ENCODE assay signal across 39 cellular contexts in genomic region chr15:73047882-73048281, GRCh38.
"Had no signal": no experiment of that assay in that cellular context is flagged by ENCODE, and none has a peak within 500 bp of the region (broad histone marks: within the 10 kb centered on the region; RNA-seq: fewer than 3 reads in every experiment).

No MANE protein-coding gene starts in this region.

- H3K4me3 ChIP-seq: adrenal gland, ascending aorta, body of pancreas, breast epithelium, cardiac muscle cell had no signal

- DNase-seq: activated effector memory CD4-positive, alpha-beta T cell treated with anti-CD3 and anti-CD28 coated beads, Interleukin-2, amount 50 U/mL, for 16 hours; activated effector memory CD4-positive, alpha-beta T cell treated with Interleukin-2 at 50 U/mL for 16 hours; activated gamma-delta T cell; activated gamma-delta T cell treated with Interleukin-2 at 50 U/mL for 16 hours; activated naive CD4-positive, alpha-beta T cell; activated naive CD4-positive, alpha-beta T cell treated with anti-CD3 and anti-CD28 coated beads for 36 hours; activated naive CD4-positive, alpha-beta T cell treated with anti-CD3 and anti-CD28 coated beads, Interleukin-2, amount 10 ng/mL, durations not matched to agents 7 days and 5 days; activated naive CD4-positive, alpha-beta T cell treated with anti-CD3 and anti-CD28 coated beads, Interleukin-2, amount 50 U/mL, for 16 hours; activated naive CD4-positive, alpha-beta T cell treated with Interleukin-2 at 50 U/mL for 16 hours; activated naive CD8-positive, alpha-beta T cell treated with anti-CD3 and anti-CD28 coated beads for 36 hours; activated naive CD8-positive, alpha-beta T cell treated with anti-CD3 and anti-CD28 coated beads, Interleukin-2, amount 10 ng/mL, durations not matched to agents 7 days and 5 days; activated naive CD8-positive, alpha-beta T cell treated with anti-CD3 and anti-CD28 coated beads, Interleukin-2, amount 50 U/mL, for 24 hours; activated T-cell treated with anti-CD3 and anti-CD28 coated beads, Interleukin-2, amount 50 U/mL, for 1 hour; activated T-cell treated with anti-CD3 and anti-CD28 coated beads, Interleukin-2, amount 50 U/mL, for 24 hours; activated T-cell treated with anti-CD3 and anti-CD28 coated beads, Interleukin-2, amount 50 U/mL, for 4 hours; activated T-cell treated with anti-CD3 and anti-CD28 coated beads, Interleukin-2, amount 50 U/mL, for 48 hours; activated T-cell treated with anti-CD3 and anti-CD28 coated beads, Interleukin-2, amount 50 U/mL, for 72 hours; adrenal gland; amniotic stem cell; amygdala; anterior cingulate cortex; aorta; body of pancreas; brain microvascular endothelial cell; caudate nucleus; central memory CD4-positive, alpha-beta T cell; cerebellar nuclear complex had no signal

- FAIRE-seq: bronchial epithelial cell had no signal

- H3K4me1 ChIP-seq: ascending aorta, breast epithelium had no signal

- H3K4me3 Mint-ChIP-seq: activated naive CD4-positive, alpha-beta T cell treated with anti-CD3 and anti-CD28 coated beads for 36 hours; activated naive CD4-positive, alpha-beta T cell treated with anti-CD3 and anti-CD28 coated beads, Interleukin-2, amount 10 ng/mL, durations not matched to agents 7 days and 5 days; activated naive CD4-positive, alpha-beta T cell treated with anti-CD3 and anti-CD28 coated beads, Interleukin-2, amount 50 U/mL, for 24 hours; activated naive CD8-positive, alpha-beta T cell; activated naive CD8-positive, alpha-beta T cell treated with anti-CD3 and anti-CD28 coated beads for 36 hours; activated naive CD8-positive, alpha-beta T cell treated with anti-CD3 and anti-CD28 coated beads, Interleukin-2, amount 10 ng/mL, durations not matched to agents 7 days and 5 days; activated naive CD8-positive, alpha-beta T cell treated with anti-CD3 and anti-CD28 coated beads, Interleukin-2, amount 50 U/mL, for 24 hours; activated T-cell treated with anti-CD3 and anti-CD28 coated beads, Interleukin-2, amount 50 U/mL, for 24 hours; activated T-cell treated with anti-CD3 and anti-CD28 coated beads, Interleukin-2, amount 50 U/mL, for 4 hours; activated T-cell treated with anti-CD3 and anti-CD28 coated beads, Interleukin-2, amount 50 U/mL, for 72 hours; activated T-helper 1 cell treated with anti-CD3 and anti-CD28 coated beads, Interleukin-12 subunit alpha, Interleukin-12 subunit beta, Interleukin-2, Interleukin-4 antibody, amounts not matched to agents 30 ng/mL and 10 ng/mL and 1 ng/mL, durations not matched to agents 14 hours and 24 hours and 36 hours; activated T-helper 17 cell treated with anti-CD3 and anti-CD28 coated beads, Interleukin-2, amount 50 U/mL, for 72 hours; central memory CD8-positive, alpha-beta T cell had no signal

- H3K36me3 Mint-ChIP-seq: activated naive CD4-positive, alpha-beta T cell treated with anti-CD3 and anti-CD28 coated beads, Interleukin-2, amount 10 ng/mL, durations not matched to agents 7 days and 5 days; activated naive CD4-positive, alpha-beta T cell treated with anti-CD3 and anti-CD28 coated beads, Interleukin-2, amount 50 U/mL, for 24 hours; activated naive CD4-positive, alpha-beta T cell treated with anti-CD3 and anti-CD28 coated beads, Interleukin-2, amount 50 U/mL, for 72 hours; activated naive CD8-positive, alpha-beta T cell; activated naive CD8-positive, alpha-beta T cell treated with anti-CD3 and anti-CD28 coated beads for 36 hours; activated naive CD8-positive, alpha-beta T cell treated with anti-CD3 and anti-CD28 coated beads, Interleukin-2, amount 10 ng/mL, durations not matched to agents 7 days and 5 days; brain had no signal

- H3K27ac Mint-ChIP-seq: activated naive CD4-positive, alpha-beta T cell treated with anti-CD3 and anti-CD28 coated beads for 36 hours; activated naive CD4-positive, alpha-beta T cell treated with anti-CD3 and anti-CD28 coated beads, Interleukin-2, amount 10 ng/mL, durations not matched to agents 7 days and 5 days; activated naive CD4-positive, alpha-beta T cell treated with anti-CD3 and anti-CD28 coated beads, Interleukin-2, amount 50 U/mL, for 72 hours; activated naive CD8-positive, alpha-beta T cell; activated naive CD8-positive, alpha-beta T cell treated with anti-CD3 and anti-CD28 coated beads for 36 hours; activated naive CD8-positive, alpha-beta T cell treated with anti-CD3 and anti-CD28 coated beads, Interleukin-2, amount 10 ng/mL, durations not matched to agents 7 days and 5 days; activated naive CD8-positive, alpha-beta T cell treated with anti-CD3 and anti-CD28 coated beads, Interleukin-2, amount 50 U/mL, for 24 hours; activated T-cell treated with anti-CD3 and anti-CD28 coated beads, Interleukin-2, amount 50 U/mL, for 24 hours; activated T-cell treated with anti-CD3 and anti-CD28 coated beads, Interleukin-2, amount 50 U/mL, for 72 hours; activated T-helper 1 cell treated with anti-CD3 and anti-CD28 coated beads, Interleukin-12 subunit alpha, Interleukin-12 subunit beta, Interleukin-2, Interleukin-4 antibody, amounts not matched to agents 30 ng/mL and 10 ng/mL and 1 ng/mL, durations not matched to agents 14 hours and 24 hours and 36 hours; activated T-helper 17 cell treated with anti-CD3 and anti-CD28 coated beads, Interleukin-2, amount 50 U/mL, for 72 hours; activated T-helper 2 cell treated with anti-CD3 and anti-CD28 coated beads, Interferon-gamma antibody, Interleukin-2, Interleukin-4, amounts not matched to agents 10 μg/mL and 5 μg/mL and 100 μg/mL, durations not matched to agents 14 hours and 24 hours and 36 hours had no signal

- H3K27me3 ChIP-seq: adrenal gland, ascending aorta, body of pancreas, breast epithelium, cardiac muscle cell had no signal

- H3K4me1 Mint-ChIP-seq: activated T-helper 17 cell treated with anti-CD3 and anti-CD28 coated beads, Interleukin-2, amount 50 U/mL, for 72 hours had no signal

- ATAC-seq: activated naive CD4-positive, alpha-beta T cell treated with anti-CD3 and anti-CD28 coated beads, Interleukin-2, amount 50 U/mL, for 72 hours; activated naive CD8-positive, alpha-beta T cell treated with anti-CD3 and anti-CD28 coated beads, Interleukin-2, amount 50 U/mL, for 24 hours; activated T-cell treated with anti-CD3 and anti-CD28 coated beads, Interleukin-2, amount 50 U/mL, for 4 hours; activated T-cell treated with anti-CD3 and anti-CD28 coated beads, Interleukin-2, amount 50 U/mL, for 72 hours; activated T-helper 17 cell treated with anti-CD3 and anti-CD28 coated beads, Interleukin-2, amount 50 U/mL, for 72 hours; body of pancreas had no signal

- H3K36me3 ChIP-seq: adrenal gland, ascending aorta, brain microvascular endothelial cell, breast epithelium, cardiac muscle cell had no signal

- H3K9me3 ChIP-seq: adrenal gland, ascending aorta, body of pancreas, breast epithelium had no signal

- H3K9me3 Mint-ChIP-seq: activated naive CD4-positive, alpha-beta T cell treated with anti-CD3 and anti-CD28 coated beads for 36 hours; activated naive CD4-positive, alpha-beta T cell treated with anti-CD3 and anti-CD28 coated beads, Interleukin-2, amount 10 ng/mL, durations not matched to agents 7 days and 5 days; activated naive CD4-positive, alpha-beta T cell treated with anti-CD3 and anti-CD28 coated beads, Interleukin-2, amount 50 U/mL, for 24 hours; activated naive CD4-positive, alpha-beta T cell treated with anti-CD3 and anti-CD28 coated beads, Interleukin-2, amount 50 U/mL, for 72 hours; activated naive CD8-positive, alpha-beta T cell treated with anti-CD3 and anti-CD28 coated beads for 36 hours; activated naive CD8-positive, alpha-beta T cell treated with anti-CD3 and anti-CD28 coated beads, Interleukin-2, amount 10 ng/mL, durations not matched to agents 7 days and 5 days; activated naive CD8-positive, alpha-beta T cell treated with anti-CD3 and anti-CD28 coated beads, Interleukin-2, amount 50 U/mL, for 24 hours; activated T-cell treated with anti-CD3 and anti-CD28 coated beads, Interleukin-2, amount 50 U/mL, for 24 hours; activated T-cell treated with anti-CD3 and anti-CD28 coated beads, Interleukin-2, amount 50 U/mL, for 4 hours; activated T-cell treated with anti-CD3 and anti-CD28 coated beads, Interleukin-2, amount 50 U/mL, for 72 hours; activated T-helper 1 cell treated with anti-CD3 and anti-CD28 coated beads, Interleukin-12 subunit alpha, Interleukin-12 subunit beta, Interleukin-2, Interleukin-4 antibody, amounts not matched to agents 30 ng/mL and 10 ng/mL and 1 ng/mL, durations not matched to agents 14 hours and 24 hours and 36 hours; activated T-helper 17 cell treated with anti-CD3 and anti-CD28 coated beads, Interleukin-2, amount 50 U/mL, for 72 hours; activated T-helper 2 cell treated with anti-CD3 and anti-CD28 coated beads, Interferon-gamma antibody, Interleukin-2, Interleukin-4, amounts not matched to agents 10 μg/mL and 5 μg/mL and 100 μg/mL, durations not matched to agents 14 hours and 24 hours and 36 hours; brain; central memory CD8-positive, alpha-beta T cell had no signal

- H3K27ac ChIP-seq: adrenal gland, ascending aorta, body of pancreas, brain microvascular endothelial cell, breast epithelium, cardiac muscle cell had no signal

- H3K27me3 Mint-ChIP-seq: activated naive CD4-positive, alpha-beta T cell treated with anti-CD3 and anti-CD28 coated beads, Interleukin-2, amount 50 U/mL, for 24 hours; activated T-helper 17 cell treated with anti-CD3 and anti-CD28 coated beads, Interleukin-2, amount 50 U/mL, for 72 hours; central memory CD8-positive, alpha-beta T cell had no signal
